14 cellular contexts compared by ENCODE assay signal in genomic region chr2:74892609-74893008, GRCh38. TPM values are rescaled to one million over a fixed set of nuclear protein-coding genes. Genes with fewer than 3 reads are reported as not detected.
A peak's percentile ranks its signal among the peaks of the same experiment; 100 is the strongest.
DNase-seq lines count a peak whose midpoint lies in the region; ATAC-seq, FAIRE-seq and TF ChIP-seq lines count a peak whose summit lies in the region.
"Had no signal": no experiment of that assay in that cellular context is flagged by ENCODE, and none has a peak within 500 bp of the region (broad histone marks: within the 10 kb centered on the region; RNA-seq: fewer than 3 reads in every experiment).

No MANE protein-coding gene starts in this region.

- H3K9ac ChIP-seq in astrocyte (ENCODE audit: low read length) (no peak overlapping the region), mesenchymal stem cell (ENCODE audit: low read length) (peak overlapping the region; percentile 48)

- ATAC-seq in left ventricle myocardium superior = no peak
- ATAC-seq in HG03135 (IDR thresholded peaks at IDR 0.05; ENCODE audit: unreplicated experiment) = no peak

- 88% methylated on average over 4 of the region's 5 CpGs for WGBS in mesenchymal stem cell
- 82 to 93% (median 89%) methylated on average over 5 of the region's 5 CpGs for WGBS in spleen, 5 donors

- H3K36me3 ChIP-seq in right atrium auricular region (no peaks in the 10 kb centered on the region), astrocyte (ENCODE audit: insufficient read depth, low read length) (peaks cover 3% of the 10 kb centered on the region), mesenchymal stem cell (ENCODE audit: control insufficient read depth in 1 of 2, insufficient read depth in 2 of 2, low read depth in 1 of 2, low read length in 2 of 2) (peaks cover 6 to 81% of the 10 kb centered on the region in 2 experiments), spleen (peaks cover 0 to 85% (median 34%) of the 10 kb centered on the region in 6 donors)

- H4K8ac ChIP-seq in mesenchymal stem cell (ENCODE audit: low read length) = no peak overlapping the region

- H4K91ac ChIP-seq in mesenchymal stem cell (ENCODE audit: low read length) = no peak overlapping the region

- H3K79me2 ChIP-seq in astrocyte (ENCODE audit: insufficient read depth, low read length) = no peaks in the 10 kb centered on the region

- H3K79me1 ChIP-seq in mesenchymal stem cell (replicated peaks; ENCODE audit: low read length, poor library complexity, severe bottlenecking) = no peaks in the 10 kb centered on the region

- peak overlapping the region; percentile 73 for H3K4me2 ChIP-seq in astrocyte (ENCODE audit: low read length)
- no peak overlapping the region for H3K4me2 ChIP-seq in mesenchymal stem cell (ENCODE audit: low read length, poor library complexity, severe bottlenecking)

- peak overlapping the region in 1 of 2 experiments; percentile 85 for H3K18ac ChIP-seq in mesenchymal stem cell (ENCODE audit: low read depth in 1 of 2, low read length in 2 of 2)

- FAIRE-seq in astrocyte (lab: Jason Lieb, UNC) = no peak
- FAIRE-seq: A204.1, GM12891 had no signal

- peaks cover 39% of the 10 kb centered on the region for H3K36me3 Mint-ChIP-seq in astrocyte (ENCODE audit: low read depth, unreplicated experiment)
- H3K36me3 Mint-ChIP-seq in activated naive CD4-positive, alpha-beta T cell treated with anti-CD3 and anti-CD28 coated beads for 36 hours (ENCODE audit: low read depth) = peaks cover 81% of the 10 kb centered on the region

- H3K4me3 Mint-ChIP-seq in astrocyte (ENCODE audit: unreplicated experiment) = no peak overlapping the region
- H3K4me3 Mint-ChIP-seq in activated naive CD4-positive, alpha-beta T cell treated with anti-CD3 and anti-CD28 coated beads for 36 hours = no peak overlapping the region

- peak overlapping the region; percentile 14 for H2AFZ ChIP-seq in astrocyte (ENCODE audit: low read depth, low read length)
- H2AFZ ChIP-seq in mesenchymal stem cell (ENCODE audit: low read depth, low read length) = no peak overlapping the region

- H2BK15ac ChIP-seq in mesenchymal stem cell (ENCODE audit: low read depth, poor library complexity, severe bottlenecking) = no peak overlapping the region

- DNase-seq in right atrium auricular region (ENCODE audit: low spot score) = peak; percentile 44
- no peak for DNase-seq in left ventricle myocardium superior
- no peak for DNase-seq in astrocyte (ENCODE audit: low read depth)
- no peak for DNase-seq in mesenchymal stem cell
- no peak for DNase-seq in NCI-H2081 (lab: John Stamatoyannopoulos, UW)
- no peak for DNase-seq in spleen
- no peak for DNase-seq in activated naive CD4-positive, alpha-beta T cell treated with anti-CD3 and anti-CD28 coated beads for 36 hours
- DNase-seq: AML-193, NCI-H1436, NCI-H2029 treated with DMSO at 0.1 percent for 48 hours, NCI-H524 had no signal

- H3K27me3 Mint-ChIP-seq in astrocyte (ENCODE audit: low read depth, unreplicated experiment) = no peaks in the 10 kb centered on the region
- no peaks in the 10 kb centered on the region for H3K27me3 Mint-ChIP-seq in activated naive CD4-positive, alpha-beta T cell treated with anti-CD3 and anti-CD28 coated beads for 36 hours (ENCODE audit: low read depth)

- intact Hi-C loops in left ventricle myocardium superior (cut with micrococcal nuclease) = no loop called here
- intact Hi-C loops in spleen (cut with DNase I; ENCODE audit: low total_unique reads) = no loop called here
- intact Hi-C loops in activated naive CD4-positive, alpha-beta T cell treated with anti-CD3 and anti-CD28 coated beads for 36 hours (cut with micrococcal nuclease) = no loop called here

- H3K27me3 ChIP-seq in right atrium auricular region (no peaks in the 10 kb centered on the region), astrocyte (ENCODE audit: insufficient read depth, low read length) (no peaks in the 10 kb centered on the region), mesenchymal stem cell (ENCODE audit: control insufficient read depth in 1 of 2, insufficient read depth in 1 of 2, low read length in 2 of 2) (no peaks in the 10 kb centered on the region), spleen (replicated peaks in 1 of 7) (no peaks in the 10 kb centered on the region)

- H3K23ac ChIP-seq in mesenchymal stem cell (ENCODE audit: low read length in 2 of 2) = no peak overlapping the region

- peak overlapping the region in 1 of 2 experiments; percentile 38 for H2BK12ac ChIP-seq in mesenchymal stem cell (ENCODE audit: low read length in 2 of 2)

- peak overlapping the region in 1 of 2 experiments; percentile 61 for H3K4ac ChIP-seq in mesenchymal stem cell (ENCODE audit: low read depth in 1 of 2, low read length in 2 of 2)

- TF ChIP-seq CTCF in right atrium auricular region (IDR thresholded peaks at IDR 0.05) = no peak
- no peak for TF ChIP-seq CTCF in astrocyte (IDR thresholded peaks at IDR 0.05; ENCODE audit: insufficient read depth, low read depth, low read length)
- no peak for TF ChIP-seq CTCF in spleen (IDR thresholded peaks at IDR 0.05 in 8 of 11, conservative IDR thresholded peaks at IDR 0.05 in 3 of 11)

- H3K9me3 ChIP-seq in right atrium auricular region = no peaks in the 10 kb centered on the region
- H3K9me3 ChIP-seq in astrocyte (ENCODE audit: insufficient read depth, low read depth, low read length) = no peaks in the 10 kb centered on the region
- no peaks in the 10 kb centered on the region for H3K9me3 ChIP-seq in mesenchymal stem cell (ENCODE audit: control insufficient read depth, low read length)
- H3K9me3 ChIP-seq in spleen = peaks cover 0 to 12% (median under 1%) of the 10 kb centered on the region in 8 donors

- no peak for TF ChIP-seq POLR2A in spleen (IDR thresholded peaks at IDR 0.05)

- H3K27ac ChIP-seq in right atrium auricular region (no peak overlapping the region), astrocyte (ENCODE audit: low read depth, low read length) (peak overlapping the region; percentile 43), mesenchymal stem cell (ENCODE audit: low read length, poor library complexity, severe bottlenecking) (no peak overlapping the region), spleen (no peak overlapping the region)

- peak overlapping the region; percentile 59 for H3K27ac Mint-ChIP-seq in astrocyte (ENCODE audit: unreplicated experiment)
- no peak overlapping the region for H3K27ac Mint-ChIP-seq in activated naive CD4-positive, alpha-beta T cell treated with anti-CD3 and anti-CD28 coated beads for 36 hours

- peaks cover 2% of the 10 kb centered on the region for H3K9me3 Mint-ChIP-seq in astrocyte (ENCODE audit: unreplicated experiment)
- H3K9me3 Mint-ChIP-seq in activated naive CD4-positive, alpha-beta T cell treated with anti-CD3 and anti-CD28 coated beads for 36 hours = peaks cover 5% of the 10 kb centered on the region

- H2AK5ac ChIP-seq in mesenchymal stem cell (ENCODE audit: low read length, severe bottlenecking) = no peak overlapping the region

- no peak overlapping the region for H3K14ac ChIP-seq in mesenchymal stem cell (ENCODE audit: low read length in 2 of 2)

- H4K20me1 ChIP-seq in astrocyte (ENCODE audit: insufficient read depth, low read length) = no peaks in the 10 kb centered on the region

- H3K4me1 ChIP-seq in right atrium auricular region (no peaks in the 10 kb centered on the region), astrocyte (ENCODE audit: insufficient read depth, low read length) (peaks cover 29% of the 10 kb centered on the region), mesenchymal stem cell (ENCODE audit: control insufficient read depth, insufficient read depth, low read depth, low read length) (peaks cover 5% of the 10 kb centered on the region), spleen (no peaks in the 10 kb centered on the region)

- H2BK5ac ChIP-seq in mesenchymal stem cell (ENCODE audit: low read depth, low read length, poor library complexity, severe bottlenecking) = no peak overlapping the region

- no peak overlapping the region for H2BK120ac ChIP-seq in mesenchymal stem cell (ENCODE audit: low read depth, low read length)

- peaks cover 47% of the 10 kb centered on the region for H3K4me1 Mint-ChIP-seq in astrocyte (ENCODE audit: low read depth, unreplicated experiment)
- peaks cover 2% of the 10 kb centered on the region for H3K4me1 Mint-ChIP-seq in activated naive CD4-positive, alpha-beta T cell treated with anti-CD3 and anti-CD28 coated beads for 36 hours (ENCODE audit: low read depth)

- CTCF ChIA-PET in activated naive CD4-positive, alpha-beta T cell treated with anti-CD3 and anti-CD28 coated beads for 36 hours (lab: Charles Lee) = interaction anchor here (0.7 kb wide), 1 partner anchor 49 kb away, joined by 3 read pairs; no protein-coding TSS in a partner anchor

- H3K4me3 ChIP-seq in right atrium auricular region (no peak overlapping the region), astrocyte (ENCODE audit: insufficient read depth, low read depth, low read length) (no peak overlapping the region), mesenchymal stem cell (ENCODE audit: insufficient read depth in 1 of 2, low read depth in 1 of 2, low read length in 2 of 2) (no peak overlapping the region), spleen (no peak overlapping the region)

RNA-seq across cellular contexts. Expression of gene HK2, which starts 58.7 kb away (rescaled TPM):
- total RNA-seq in right atrium auricular region = 1 to 10 TPM; 3.4 to 8.1 TPM
- 3.8 TPM for total RNA-seq in left ventricle myocardium superior
- total RNA-seq in astrocyte = 46.2 and 46.7 TPM in 2 replicates
- 12.1 TPM for polyA plus RNA-seq in mesenchymal stem cell (2013, experiment 1 of 2)
- 11.3 TPM for polyA plus RNA-seq in mesenchymal stem cell (2013, experiment 2 of 2)
- 10 to 100 TPM; 15.3 to 67.8 (median 17.3) TPM for total RNA-seq in spleen
- 1 to 10 TPM; 4.8 to 8.1 (median 4.9) TPM for polyA plus RNA-seq in spleen
- 10 to 100 TPM; 37.9 to 38.7 TPM for total RNA-seq in activated naive CD4-positive, alpha-beta T cell treated with anti-CD3 and anti-CD28 coated beads for 36 hours
